In the genomic region with DNA sequence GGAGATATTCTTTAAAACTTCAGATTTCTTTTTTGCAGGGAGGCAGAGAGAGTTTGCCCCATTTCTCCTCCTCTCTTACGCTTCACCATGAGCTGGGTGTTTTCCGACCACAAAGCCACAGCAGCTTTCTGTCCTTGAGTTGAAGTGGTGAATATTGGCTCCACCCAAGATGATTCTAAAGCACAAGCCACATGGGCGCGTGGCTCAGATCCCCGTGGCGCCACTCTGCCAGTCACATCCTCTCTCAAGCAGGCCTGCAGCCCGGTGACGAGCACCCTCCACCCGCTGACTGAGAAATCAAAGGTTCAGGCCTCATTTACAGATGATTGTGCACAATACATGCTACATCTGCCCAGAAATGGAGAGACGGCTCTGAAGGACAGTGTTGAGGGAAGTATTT, we compare ENCODE assay signal across 10 cellular contexts. TPM values are rescaled to one million over a fixed set of nuclear protein-coding genes. Genes with fewer than 3 reads are reported as not detected.
DNase-seq lines count a peak whose midpoint lies in the region; ATAC-seq and TF ChIP-seq lines count a peak whose summit lies in the region.
"Had no signal": no experiment of that assay in that cellular context is flagged by ENCODE, and none has a peak within 500 bp of the region (broad histone marks: within the 10 kb centered on the region; RNA-seq: fewer than 3 reads in every experiment).

No MANE protein-coding gene starts in this region.

- peak; percentile 13 for DNase-seq in RPMI8226
- DNase-seq in activated T-helper 1 cell treated with anti-CD3 and anti-CD28 coated beads, Interleukin-2, amount 50 U/mL, for 16 hours (ENCODE audit: low read depth in 1 of 2, low spot score in 1 of 2): peak; percentile 30 to 35
- DNase-seq in stimulated activated CD4-positive, alpha-beta T cell treated with anti-CD3 and anti-CD28 coated beads, TNF-alpha, amount 100 ng/mL, for 24 hours (ENCODE audit: low read depth in 3 of 3): peak; percentile 34 to 74 (median 37)
- DNase-seq in T1000 (lab: John Stamatoyannopoulos, UW): no peak
- no peak for DNase-seq in neural progenitor cell (ENCODE audit: low spot score)
- no peak for DNase-seq in mesenteric fat pad (ENCODE audit: low spot score)

- ATAC-seq in GM18870 (IDR thresholded peaks at IDR 0.05; ENCODE audit: unreplicated experiment) (peak; percentile 70), GM21528 (IDR thresholded peaks at IDR 0.05; ENCODE audit: low FRiP score, unreplicated experiment) (no peak)

- no peak overlapping the region for H3K27ac ChIP-seq in neural progenitor cell
- H3K27ac ChIP-seq: neutrophil, SJSA1 had no signal

- peaks cover 12% of the 10 kb centered on the region for H3K4me1 ChIP-seq in neural progenitor cell
- H3K4me1 ChIP-seq: SJSA1 had no signal

- H3K36me3 ChIP-seq in neural progenitor cell: no peaks in the 10 kb centered on the region
- H3K36me3 ChIP-seq: neutrophil, SJSA1 had no signal

- no peaks in the 10 kb centered on the region for H3K9me3 ChIP-seq in neural progenitor cell (ENCODE audit: low read depth)
- H3K9me3 ChIP-seq: neutrophil, SJSA1 had no signal

- H3K4me3 ChIP-seq in neural progenitor cell: no peak overlapping the region
- H3K4me3 ChIP-seq: SJSA1 had no signal

- H2AFZ ChIP-seq in neural progenitor cell (replicated peaks): no peak overlapping the region

- TF ChIP-seq CTCF in neural progenitor cell (IDR thresholded peaks at IDR 0.05): no peak

- no peak overlapping the region for H3K4me2 ChIP-seq in neural progenitor cell

- peaks cover 2% of the 10 kb centered on the region for H3K9me3 Mint-ChIP-seq in neural progenitor cell

- no peaks in the 10 kb centered on the region for H4K20me1 ChIP-seq in neural progenitor cell (ENCODE audit: low read depth)

- H3K79me2 ChIP-seq in neural progenitor cell (ENCODE audit: low read depth): no peaks in the 10 kb centered on the region

- H3K27me3 Mint-ChIP-seq in neural progenitor cell (ENCODE audit: insufficient read depth, low read depth): peaks cover 18% of the 10 kb centered on the region

- no peak overlapping the region for H3K9ac ChIP-seq in neural progenitor cell

- no peak overlapping the region for H3K4me3 Mint-ChIP-seq in neural progenitor cell

- no peak overlapping the region for H3K27ac Mint-ChIP-seq in neural progenitor cell

- peaks cover 8% of the 10 kb centered on the region for H3K4me1 Mint-ChIP-seq in neural progenitor cell

- peaks cover 35% of the 10 kb centered on the region for H3K27me3 ChIP-seq in neural progenitor cell

- peaks cover 4% of the 10 kb centered on the region for H3F3A ChIP-seq in neural progenitor cell (ENCODE audit: low read depth)

- H3K36me3 Mint-ChIP-seq in neural progenitor cell: peaks cover 1% of the 10 kb centered on the region

RNA-seq across cellular contexts. Expression of a gene that starts 27.6 kb away (rescaled TPM):
- 3.0 and 3.3 TPM in 2 replicates for total RNA-seq in neural progenitor cell (ENCODE audit: low replicate concordance)
- total RNA-seq in mesenteric fat pad: not detected

Comparison
In these comparisons a context has a peak if more than half of its experiments do, and no peak if none do; other contexts are left out.
1. DNase-seq: peak in RPMI8226 (single experiment), activated T-helper 1 cell treated with anti-CD3 and anti-CD28 coated beads, Interleukin-2, amount 50 U/mL, for 16 hours (2 of 2) and stimulated activated CD4-positive, alpha-beta T cell treated with anti-CD3 and anti-CD28 coated beads, TNF-alpha, amount 100 ng/mL, for 24 hours (3 of 3); none in T1000 (single experiment), neural progenitor cell (single experiment) and mesenteric fat pad (single experiment).